Comparison of ENCODE assay signal across 21 cellular contexts in genomic region chr14:76688373-76688671, GRCh38.
A peak's percentile ranks its signal among the peaks of the same experiment; 100 is the strongest.
DNase-seq lines count a peak whose midpoint lies in the region; ATAC-seq, FAIRE-seq and TF ChIP-seq lines count a peak whose summit lies in the region.
"Had no signal": no experiment of that assay in that cellular context is flagged by ENCODE, and none has a peak within 500 bp of the region (broad histone marks: within the 10 kb centered on the region; RNA-seq: fewer than 3 reads in every experiment).

No MANE protein-coding gene starts in this region.

- TF ChIP-seq EP300 in HepG2 (IDR thresholded peaks at IDR 0.05; ENCODE audit: low read depth in 2 of 2, low read length in 2 of 2) (no peak), HepG2 (CRISPR knock-in tag; IDR thresholded peaks at IDR 0.05; ENCODE audit: borderline replicate concordance) (no peak), esophagus muscularis mucosa (IDR thresholded peaks at IDR 0.05) (no peak)

- H3K4me3 Mint-ChIP-seq in stimulated activated memory B cell treated with anti-CD40 and anti-IgM and Interleukin-4, amounts not matched to agents 10 μg/mL and 1 μg/mL and 100 μg/mL, for 72 hours = no peak overlapping the region
- H3K4me3 Mint-ChIP-seq: B cell; CD4-positive, CD25-positive, alpha-beta regulatory T cell; CD8-positive, alpha-beta T cell; GM23338; H9; HFFc6 had no signal

- no peaks in the 10 kb centered on the region for H3K79me2 ChIP-seq in HepG2 (ENCODE audit: insufficient read depth, low read length)

- intact Hi-C loops in HepG2 (cut with micrococcal nuclease; ENCODE audit: unreplicated experiment) (no loop called here), right lobe of liver (cut with DNase I) (no loop called here), esophagus muscularis mucosa (cut with DNase I) (no loop called here), testis (cut with DNase I; ENCODE audit: low total_unique reads) (no loop called here)

- peaks cover 7% of the 10 kb centered on the region for H3K9me3 Mint-ChIP-seq in stimulated activated memory B cell treated with anti-CD40 and anti-IgM and Interleukin-4, amounts not matched to agents 10 μg/mL and 1 μg/mL and 100 μg/mL, for 72 hours

- H3K4me1 Mint-ChIP-seq in stimulated activated memory B cell treated with anti-CD40 and anti-IgM and Interleukin-4, amounts not matched to agents 10 μg/mL and 1 μg/mL and 100 μg/mL, for 72 hours = no peaks in the 10 kb centered on the region
- H3K4me1 Mint-ChIP-seq: B cell; CD4-positive, CD25-positive, alpha-beta regulatory T cell; GM23338; H9 had no signal

- H2AFZ ChIP-seq in HepG2 (ENCODE audit: low read length) = no peak overlapping the region
- H2AFZ ChIP-seq: GM23338 had no signal

- H4K20me1 ChIP-seq in HepG2 (ENCODE audit: insufficient read depth, low read length) = no peaks in the 10 kb centered on the region
- H4K20me1 ChIP-seq: BLaER1 had no signal

- ATAC-seq in HepG2 = no peak
- ATAC-seq in right lobe of liver = no peak
- ATAC-seq in stimulated activated memory B cell treated with anti-CD40 and anti-IgM and Interleukin-4, amounts not matched to agents 10 μg/mL and 1 μg/mL and 100 μg/mL, for 72 hours = no peak
- ATAC-seq: CD8-positive, alpha-beta T cell; GM23338; HCT116 had no signal

- no TSS peak for BruUV-seq in HepG2 (replicated peaks; lab: Mats Ljungman, UMichigan)

- 6% methylated on average over 2 of the region's 2 CpGs for WGBS in HepG2 (ENCODE audit: low lambda C conversion rate)
- 67% methylated on average over 2 of the region's 2 CpGs for WGBS in right lobe of liver (ENCODE audit: insufficient coverage, low coverage, low lambda C conversion rate, missing lambda C conversion rate)
- 79% methylated on average over 2 of the region's 2 CpGs for WGBS in esophagus muscularis mucosa
- WGBS in testis, 2 donors = 79 to 83% methylated on average over 2 of the region's 2 CpGs

- no peak for DNase-seq in HepG2 (ENCODE audit: low spot score)
- no peak for DNase-seq in right lobe of liver
- DNase-seq in esophagus muscularis mucosa (ENCODE audit: extremely low spot score) = peak; percentile 14
- DNase-seq in testis = no peak
- DNase-seq in mesenteric fat pad (ENCODE audit: low spot score) = no peak
- DNase-seq: Caco-2; CD4-positive, CD25-positive, alpha-beta regulatory T cell; CD8-positive, alpha-beta T cell; DMS153; DND-41; H9; HFFc6 had no signal

- peak overlapping the region; percentile 63; the same call in 1 of the 2 replicates for H3K4me2 ChIP-seq in HepG2 (ENCODE audit: low read depth, low read length)
- H3K4me2 ChIP-seq: BLaER1, GM23338 had no signal

- POLR2A ChIA-PET in HepG2 (lab: Yijun Ruan, JAX) = interaction anchor here (0.6 to 1.7 kb wide), 3 partner anchors 34 to 145 kb away, joined by 3 to 6 read pairs (median 3); no protein-coding TSS in a partner anchor

- H3K4me1 ChIP-seq in HepG2 (ENCODE audit: insufficient read depth, low read length) = peaks cover 31% of the 10 kb centered on the region
- H3K4me1 ChIP-seq in right lobe of liver = peaks cover 0 to 7% (median 3%) of the 10 kb centered on the region in 4 donors
- no peaks in the 10 kb centered on the region for H3K4me1 ChIP-seq in esophagus muscularis mucosa
- H3K4me1 ChIP-seq in testis = peaks cover 30% of the 10 kb centered on the region
- H3K4me1 ChIP-seq: BLaER1, Caco-2 had no signal

- CTCF ChIA-PET in HepG2 (lab: Yijun Ruan, JAX; ENCODE audit: low intra/inter-chr PET ratio, low total read pairs) = no interaction called here

- FAIRE-seq in HepG2 (lab: Jason Lieb, UNC) = no peak
- FAIRE-seq: A204.1, G401.6, GM12892 had no signal

- TF ChIP-seq CTCF in HepG2 (CRISPR knock-in tag; IDR thresholded peaks at IDR 0.05) (no peak), right lobe of liver (IDR thresholded peaks at IDR 0.05) (no peak), esophagus muscularis mucosa (IDR thresholded peaks at IDR 0.05) (no peak), testis (IDR thresholded peaks at IDR 0.05) (no peak)

- H3K27me3 ChIP-seq in HepG2 (ENCODE audit: control insufficient read depth in 1 of 2, insufficient read depth in 2 of 2, low read length in 2 of 2) = peaks cover 0 to 3% of the 10 kb centered on the region in 2 experiments; a peak in 1 of 5 replicates
- no peaks in the 10 kb centered on the region for H3K27me3 ChIP-seq in right lobe of liver
- H3K27me3 ChIP-seq in esophagus muscularis mucosa = no peaks in the 10 kb centered on the region
- no peaks in the 10 kb centered on the region for H3K27me3 ChIP-seq in testis
- H3K27me3 ChIP-seq: BLaER1 had no signal

- H3K9ac ChIP-seq in HepG2 (ENCODE audit: insufficient read depth, low read depth, low read length) = no peak overlapping the region
- H3K9ac ChIP-seq: BLaER1 had no signal

- no peaks in the 10 kb centered on the region for H3K36me3 Mint-ChIP-seq in stimulated activated memory B cell treated with anti-CD40 and anti-IgM and Interleukin-4, amounts not matched to agents 10 μg/mL and 1 μg/mL and 100 μg/mL, for 72 hours
- H3K36me3 Mint-ChIP-seq: CD4-positive, CD25-positive, alpha-beta regulatory T cell; CD8-positive, alpha-beta T cell had no signal

- TF ChIP-seq RAD21 in HepG2 (CRISPR knock-in tag; IDR thresholded peaks at IDR 0.05) = no peak

- H3K4me3 ChIP-seq in HepG2 (replicated peaks in 1 of 3; ENCODE audit: insufficient read depth in 1 of 3, low read depth in 2 of 3, low read length in 3 of 3) = no peak overlapping the region
- H3K4me3 ChIP-seq in right lobe of liver = no peak overlapping the region
- no peak overlapping the region for H3K4me3 ChIP-seq in esophagus muscularis mucosa
- H3K4me3 ChIP-seq in testis = no peak overlapping the region
- H3K4me3 ChIP-seq: BLaER1, GM23338 had no signal

- H3K27ac ChIP-seq in HepG2 (ENCODE audit: extremely low read length, insufficient read depth, low read length) (no peak overlapping the region), right lobe of liver (no peak overlapping the region), esophagus muscularis mucosa (replicated peaks in 1 of 4) (no peak overlapping the region), testis (peak overlapping the region; percentile 12 to 58)
- H3K27ac ChIP-seq: 22Rv1, BLaER1 had no signal

- H3K36me3 ChIP-seq in HepG2 (replicated peaks in 1 of 2; ENCODE audit: control insufficient read depth in 1 of 2, insufficient read depth in 2 of 2, low read length in 2 of 2) (no peaks in the 10 kb centered on the region), right lobe of liver (no peaks in the 10 kb centered on the region), esophagus muscularis mucosa (no peaks in the 10 kb centered on the region), testis (ENCODE audit: low read depth, missing control alignments) (no peaks in the 10 kb centered on the region)

- H3K9me3 ChIP-seq in HepG2 (ENCODE audit: low read length) (no peaks in the 10 kb centered on the region), right lobe of liver (no peaks in the 10 kb centered on the region), esophagus muscularis mucosa (peaks cover 0 to 32% (median 16%) of the 10 kb centered on the region in 4 donors), testis (no peaks in the 10 kb centered on the region)
- H3K9me3 ChIP-seq: Caco-2 had no signal

- in situ Hi-C loops in HepG2 (cut with HindIII; ENCODE audit: extremely low pct_ligation_motif_present, low pct_unique_long_range_greater_than_20kb) = no loop called here

- H3K27me3 Mint-ChIP-seq in stimulated activated memory B cell treated with anti-CD40 and anti-IgM and Interleukin-4, amounts not matched to agents 10 μg/mL and 1 μg/mL and 100 μg/mL, for 72 hours = no peaks in the 10 kb centered on the region

- TF ChIP-seq POLR2A in HepG2 (IDR thresholded peaks at IDR 0.05; ENCODE audit: insufficient read depth in 1 of 2, low read depth in 2 of 2, low read length in 2 of 2) (no peak), right lobe of liver (IDR thresholded peaks at IDR 0.05) (no peak), esophagus muscularis mucosa (IDR thresholded peaks at IDR 0.05; ENCODE audit: low read depth) (no peak), testis (IDR thresholded peaks at IDR 0.05) (no peak)

- no peak overlapping the region for H3K27ac Mint-ChIP-seq in stimulated activated memory B cell treated with anti-CD40 and anti-IgM and Interleukin-4, amounts not matched to agents 10 μg/mL and 1 μg/mL and 100 μg/mL, for 72 hours
- H3K27ac Mint-ChIP-seq: B cell; CD4-positive, CD25-positive, alpha-beta regulatory T cell; CD8-positive, alpha-beta T cell; GM23338; H9; HFFc6 had no signal

TF ChIP-seq in HepG2, 621 proteins besides CTCF, POLR2A, EP300 and RAD21:
- TF ChIP-seq, protein P1, sequence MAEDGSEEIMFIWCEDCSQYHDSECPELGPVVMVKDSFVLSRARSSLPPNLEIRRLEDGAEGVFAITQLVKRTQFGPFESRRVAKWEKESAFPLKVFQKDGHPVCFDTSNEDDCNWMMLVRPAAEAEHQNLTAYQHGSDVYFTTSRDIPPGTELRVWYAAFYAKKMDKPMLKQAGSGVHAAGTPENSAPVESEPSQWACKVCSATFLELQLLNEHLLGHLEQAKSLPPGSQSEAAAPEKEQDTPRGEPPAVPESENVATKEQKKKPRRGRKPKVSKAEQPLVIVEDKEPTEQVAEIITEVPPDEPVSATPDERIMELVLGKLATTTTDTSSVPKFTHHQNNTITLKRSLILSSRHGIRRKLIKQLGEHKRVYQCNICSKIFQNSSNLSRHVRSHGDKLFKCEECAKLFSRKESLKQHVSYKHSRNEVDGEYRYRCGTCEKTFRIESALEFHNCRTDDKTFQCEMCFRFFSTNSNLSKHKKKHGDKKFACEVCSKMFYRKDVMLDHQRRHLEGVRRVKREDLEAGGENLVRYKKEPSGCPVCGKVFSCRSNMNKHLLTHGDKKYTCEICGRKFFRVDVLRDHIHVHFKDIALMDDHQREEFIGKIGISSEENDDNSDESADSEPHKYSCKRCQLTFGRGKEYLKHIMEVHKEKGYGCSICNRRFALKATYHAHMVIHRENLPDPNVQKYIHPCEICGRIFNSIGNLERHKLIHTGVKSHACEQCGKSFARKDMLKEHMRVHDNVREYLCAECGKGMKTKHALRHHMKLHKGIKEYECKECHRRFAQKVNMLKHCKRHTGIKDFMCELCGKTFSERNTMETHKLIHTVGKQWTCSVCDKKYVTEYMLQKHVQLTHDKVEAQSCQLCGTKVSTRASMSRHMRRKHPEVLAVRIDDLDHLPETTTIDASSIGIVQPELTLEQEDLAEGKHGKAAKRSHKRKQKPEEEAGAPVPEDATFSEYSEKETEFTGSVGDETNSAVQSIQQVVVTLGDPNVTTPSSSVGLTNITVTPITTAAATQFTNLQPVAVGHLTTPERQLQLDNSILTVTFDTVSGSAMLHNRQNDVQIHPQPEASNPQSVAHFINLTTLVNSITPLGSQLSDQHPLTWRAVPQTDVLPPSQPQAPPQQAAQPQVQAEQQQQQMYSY (CRISPR knock-in tag; IDR thresholded peaks at IDR 0.05) = peak; percentile 73
- TF ChIP-seq SAP130 (CRISPR knock-in tag; IDR thresholded peaks at IDR 0.05; ENCODE audit: low read depth) = no peak

Comparison
In these comparisons a context has a peak if more than half of its experiments do, and no peak if none do; other contexts are left out.
1. H3K27ac ChIP-seq: peak in testis (2 of 2); none in HepG2 (single experiment), right lobe of liver (0 of 3) and esophagus muscularis mucosa (0 of 4).